9 cellular contexts compared by ENCODE assay signal in the genomic region with DNA sequence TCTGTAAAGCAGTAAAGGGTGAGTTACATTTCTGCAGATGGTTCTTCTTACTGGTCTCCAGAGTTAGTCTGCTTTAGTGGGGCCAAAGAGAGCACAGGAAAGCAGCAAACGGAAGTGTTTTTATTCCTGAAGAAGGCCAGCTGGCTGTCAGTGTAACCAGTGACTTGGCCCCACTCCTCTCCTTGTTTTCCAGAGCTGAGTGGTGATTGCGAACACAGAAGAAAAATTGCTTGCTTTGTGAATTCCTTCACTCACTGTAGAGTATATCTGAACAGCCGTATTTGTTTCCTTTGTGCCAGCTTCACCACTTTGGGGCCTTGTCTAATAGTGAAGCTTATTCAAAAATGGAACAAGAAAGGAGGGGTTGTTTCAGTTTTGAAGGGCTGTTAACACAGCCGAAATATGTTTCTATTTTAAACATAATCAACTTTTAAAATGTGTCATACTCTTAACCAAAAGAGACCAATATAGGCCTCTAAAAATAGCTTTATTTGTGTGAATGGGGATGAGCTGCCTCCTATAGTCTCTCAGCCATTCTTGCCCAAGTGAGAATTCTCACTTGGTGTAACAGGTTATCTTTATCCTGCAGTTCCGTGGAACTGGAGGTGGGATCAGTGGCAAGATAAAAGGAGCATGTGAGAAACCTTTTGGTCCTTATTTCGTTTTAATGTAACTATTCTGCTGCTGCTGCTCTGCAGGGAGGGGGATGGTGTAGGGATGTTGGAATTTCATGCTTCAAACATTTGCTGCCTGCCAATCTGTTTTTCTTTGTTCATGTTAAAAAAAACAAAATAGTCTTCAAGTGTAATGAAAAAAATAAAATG.
DNase-seq lines count a peak whose midpoint lies in the region; ATAC-seq and TF ChIP-seq lines count a peak whose summit lies in the region.
"Had no signal": no experiment of that assay in that cellular context is flagged by ENCODE, and none has a peak within 500 bp of the region (broad histone marks: within the 10 kb centered on the region; RNA-seq: fewer than 3 reads in every experiment).

No MANE protein-coding gene starts in this region.

- H3K27ac ChIP-seq in stomach smooth muscle (ENCODE audit: low read length) = peak overlapping the region; percentile 70
- H3K27ac ChIP-seq: SJSA1 had no signal

- H3K4me3 Mint-ChIP-seq in activated T-cell treated with anti-CD3 and anti-CD28 coated beads, Interleukin-2, amount 50 U/mL, for 24 hours = no peak overlapping the region

- H3K36me3 ChIP-seq in stomach smooth muscle (ENCODE audit: control insufficient read depth in 2 of 2, insufficient read depth in 2 of 2, low read length in 2 of 2) = no peaks in the 10 kb centered on the region
- H3K36me3 ChIP-seq: SJSA1 had no signal

- DNase-seq in activated T-cell treated with anti-CD3 and anti-CD28 coated beads, Interleukin-2, amount 50 U/mL, for 24 hours = no peak
- DNase-seq in activated T-cell treated with anti-CD3 and anti-CD28 coated beads, Interleukin-2, amount 50 U/mL, for 1 hour = no peak
- DNase-seq in fibroblast of mammary gland (ENCODE audit: low read depth) (peak; percentile 21), ACHN (no peak), OCI-M2 (lab: John Stamatoyannopoulos, UW; ENCODE audit: unreplicated experiment) (no peak), DMS79 treated with DMSO at 0.1 percent for 48 hours (lab: John Stamatoyannopoulos, UW) (no peak)

- H3K27ac Mint-ChIP-seq in activated T-cell treated with anti-CD3 and anti-CD28 coated beads, Interleukin-2, amount 50 U/mL, for 24 hours = peak overlapping the region; percentile 38

- H3K4me1 ChIP-seq in stomach smooth muscle (ENCODE audit: control insufficient read depth, insufficient read depth, low read length) = peaks cover 16% of the 10 kb centered on the region
- H3K4me1 ChIP-seq: SJSA1 had no signal

- TF ChIP-seq CTCF in fibroblast of mammary gland (conservative IDR thresholded peaks at IDR 0.05; ENCODE audit: control insufficient read depth, insufficient read depth, low read depth, low read length) = no peak

- H3K4me1 Mint-ChIP-seq in activated T-cell treated with anti-CD3 and anti-CD28 coated beads, Interleukin-2, amount 50 U/mL, for 24 hours (ENCODE audit: low read depth) = peaks cover 13% of the 10 kb centered on the region

- H3K27me3 Mint-ChIP-seq in activated T-cell treated with anti-CD3 and anti-CD28 coated beads, Interleukin-2, amount 50 U/mL, for 24 hours = no peaks in the 10 kb centered on the region

- peak overlapping the region in 1 of 2 donors; percentile 47 for H3K9ac ChIP-seq in stomach smooth muscle (ENCODE audit: low read length in 2 of 2)

- H3K9me3 ChIP-seq in stomach smooth muscle (ENCODE audit: control insufficient read depth in 2 of 2, low read length in 2 of 2) = no peaks in the 10 kb centered on the region
- H3K9me3 ChIP-seq: SJSA1 had no signal

- no peaks in the 10 kb centered on the region for H3K27me3 ChIP-seq in stomach smooth muscle (ENCODE audit: control insufficient read depth in 1 of 2, insufficient read depth in 2 of 2, low read length in 2 of 2)

- H3K9me3 Mint-ChIP-seq in activated T-cell treated with anti-CD3 and anti-CD28 coated beads, Interleukin-2, amount 50 U/mL, for 24 hours = no peaks in the 10 kb centered on the region

- in situ Hi-C loops in ACHN (cut with HindIII; ENCODE audit: low pct_ligation_motif_present, low pct_unique_long_range_greater_than_20kb, low sequenced_read_pairs) = no loop called here

- H3K4me3 ChIP-seq in fibroblast of mammary gland (ENCODE audit: control insufficient read depth, low read depth, low read length) (no peak overlapping the region), stomach smooth muscle (ENCODE audit: low read length in 2 of 2) (peak overlapping the region in 1 of 2 donors; percentile 44)
- H3K4me3 ChIP-seq: SJSA1 had no signal

- no peaks in the 10 kb centered on the region for H3K36me3 Mint-ChIP-seq in activated T-cell treated with anti-CD3 and anti-CD28 coated beads, Interleukin-2, amount 50 U/mL, for 24 hours (ENCODE audit: low read depth)

- ATAC-seq in HG03060 (IDR thresholded peaks at IDR 0.05; ENCODE audit: low read depth, unreplicated experiment) = peak; percentile 98
